19 cellular contexts compared by ENCODE assay signal in the genomic region with DNA sequence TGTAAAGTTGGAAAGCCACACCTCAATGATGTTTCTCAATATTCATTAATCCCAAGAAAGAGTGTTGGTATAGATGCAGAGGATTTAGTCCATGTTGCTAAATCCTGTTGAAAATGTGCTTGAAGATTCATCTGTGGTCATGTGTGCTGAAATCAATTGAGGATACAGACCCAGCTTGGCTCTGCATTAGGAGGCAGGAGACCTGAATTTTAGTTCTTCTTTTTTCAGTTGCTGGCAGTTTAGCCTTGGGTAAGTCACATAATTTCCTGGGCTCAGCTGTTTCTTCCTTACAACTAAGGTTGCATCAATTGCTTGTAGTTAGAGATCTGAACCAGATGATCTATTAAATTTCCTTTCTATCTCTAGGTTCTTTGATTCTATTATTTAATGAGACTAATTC.
"Had no signal": no experiment of that assay in that cellular context is flagged by ENCODE, and none has a peak within 500 bp of the region (broad histone marks: within the 10 kb centered on the region; RNA-seq: fewer than 3 reads in every experiment).

No MANE protein-coding gene starts in this region.

- H2AFZ ChIP-seq: parathyroid adenoma had no signal

- H3K9ac ChIP-seq: parathyroid adenoma had no signal

- H3K9me3 ChIP-seq: sigmoid colon, thoracic aorta, upper lobe of left lung had no signal

- DNase-seq: activated B cell treated with CpG ODN at 0.5 μM for 24 hours; activated CD4-positive, alpha-beta memory T cell treated with anti-CD3 and anti-CD28 coated beads, Interleukin-2, amount 10 ng/mL, durations not matched to agents 7 days and 5 days; activated CD4-positive, alpha-beta T cell treated with anti-CD3 and anti-CD28 coated beads for 4 hours; activated CD8-positive, alpha-beta memory T cell treated with anti-CD3 and anti-CD28 coated beads, Interleukin-2, amount 10 ng/mL, durations not matched to agents 7 days and 5 days; activated naive CD4-positive, alpha-beta T cell treated with Interleukin-2 at 50 U/mL for 16 hours; activated naive CD8-positive, alpha-beta T cell treated with anti-CD3 and anti-CD28 coated beads, Interleukin-2, amount 10 ng/mL, durations not matched to agents 7 days and 5 days; cortex of kidney; foreskin melanocyte; hypothalamus; natural killer cell; sigmoid colon; stimulated activated CD4-positive, alpha-beta T cell treated with anti-CD3 and anti-CD28 coated beads, Interleukin-4, amount 100 ng/mL, for 24 hours; upper lobe of left lung had no signal

- H3K4me3 ChIP-seq: lung, sigmoid colon, thoracic aorta, upper lobe of left lung had no signal

- FAIRE-seq: endometrium had no signal

- H3K36me3 ChIP-seq: sigmoid colon, thoracic aorta, upper lobe of left lung had no signal

- H3K27me3 ChIP-seq: sigmoid colon, upper lobe of left lung had no signal

- ATAC-seq: activated CD8-positive, alpha-beta memory T cell treated with anti-CD3 and anti-CD28 coated beads, Interleukin-2, amount 10 ng/mL, durations not matched to agents 7 days and 5 days; activated T-helper 17 cell treated with anti-CD3 and anti-CD28 coated beads, Interleukin-2, amount 50 U/mL, for 72 hours; natural killer cell; stimulated activated effector memory CD8-positive, alpha-beta T cell treated with anti-CD3 and anti-CD28 coated beads, Interleukin-12 subunit alpha, Interleukin-12 subunit beta, amount 100 ng/mL, for 72 hours had no signal

- H3K27ac ChIP-seq: parathyroid adenoma, thoracic aorta, upper lobe of left lung had no signal
